ENCODE assay signal across 9 cellular contexts in genomic region chr2:45009303-45009927, GRCh38. TPM values are rescaled to one million over a fixed set of nuclear protein-coding genes. Genes with fewer than 3 reads are reported as not detected.
A peak's percentile ranks its signal among the peaks of the same experiment; 100 is the strongest.
DNase-seq lines count a peak whose midpoint lies in the region; ATAC-seq, FAIRE-seq and TF ChIP-seq lines count a peak whose summit lies in the region.
"Had no signal": no experiment of that assay in that cellular context is flagged by ENCODE, and none has a peak within 500 bp of the region (broad histone marks: within the 10 kb centered on the region; RNA-seq: fewer than 3 reads in every experiment).

SIX2 (minus strand) TSS chr2:45009452; CDS start chr2:45009110, 342 bp downstream.

- intact Hi-C loops in PC-3 (cut with micrococcal nuclease) (loop anchor here (2.0 kb wide), 1 partner anchor 929 kb away; no protein-coding TSS in a partner anchor), left lung (cut with DNase I) (no loop called here)

- H3K27ac Mint-ChIP-seq in stimulated activated naive CD8-positive, alpha-beta T cell treated with anti-CD3 and anti-CD28 coated beads, Interleukin-15, amount 100 ng/mL, for 72 hours, result peak within 1 kb of the TSS in 1 of 2 donors; percentile 76

- H3K9me3 ChIP-seq in PC-3 (ENCODE audit: low read length) (no peaks in the 10 kb centered on the region), duodenal mucosa (ENCODE audit: control insufficient read depth in 1 of 2, low read length in 2 of 2) (no peaks in the 10 kb centered on the region), left lung (no peaks in the 10 kb centered on the region)

- peak within 1 kb of the TSS; percentile 90 for H2AFZ ChIP-seq in PC-3 (ENCODE audit: low read length)

- peak within 1 kb of the TSS; percentile 95 for H3K4me2 ChIP-seq in PC-3 (ENCODE audit: low read length)

- POLR2A ChIA-PET in PC-3 (lab: Charles Lee; ENCODE audit: unreplicated experiment), result no interaction called here

- no TSS peak for BruUV-seq in PC-3 (replicated peaks; lab: Mats Ljungman, UMichigan)

- no peak for FAIRE-seq in D721Med (lab: Jason Lieb, UNC)

- H3K4me1 ChIP-seq in PC-3 (ENCODE audit: insufficient read depth, low read length), result peaks cover 26% of the 10 kb centered on the region
- H3K4me1 ChIP-seq in duodenal mucosa (ENCODE audit: control insufficient read depth in 1 of 2, insufficient read depth in 2 of 2, low read length in 2 of 2), result peaks cover 19 to 20% of the 10 kb centered on the region in 2 donors
- peaks cover 24 to 48% of the 10 kb centered on the region in 2 donors for H3K4me1 ChIP-seq in left lung

- H3K36me3 ChIP-seq in PC-3 (ENCODE audit: low read depth, low read length), result no peaks in the 10 kb centered on the region
- no peaks in the 10 kb centered on the region for H3K36me3 ChIP-seq in duodenal mucosa (ENCODE audit: control insufficient read depth in 1 of 2, insufficient read depth in 2 of 2, low read length in 2 of 2)
- H3K36me3 ChIP-seq in left lung, result no peaks in the 10 kb centered on the region

- ATAC-seq in PC-3, result peak; percentile 92
- ATAC-seq in left lung, result peak; percentile 93
- peak; percentile 27 for ATAC-seq in stimulated activated naive CD8-positive, alpha-beta T cell treated with anti-CD3 and anti-CD28 coated beads, Interleukin-15, amount 100 ng/mL, for 72 hours
- ATAC-seq in HG02885 (IDR thresholded peaks at IDR 0.05; ENCODE audit: poor library complexity, unreplicated experiment), result no peak
- ATAC-seq in HG03159 (IDR thresholded peaks at IDR 0.05; ENCODE audit: unreplicated experiment), result no peak

- H3K9me2 ChIP-seq in PC-3 (replicated peaks; ENCODE audit: low read length), result no peaks in the 10 kb centered on the region

- H3K4me1 Mint-ChIP-seq in stimulated activated naive CD8-positive, alpha-beta T cell treated with anti-CD3 and anti-CD28 coated beads, Interleukin-15, amount 100 ng/mL, for 72 hours, result peaks cover 64% of the 10 kb centered on the region

- peaks cover 98% of the 10 kb centered on the region for H3K27me3 Mint-ChIP-seq in stimulated activated naive CD8-positive, alpha-beta T cell treated with anti-CD3 and anti-CD28 coated beads, Interleukin-15, amount 100 ng/mL, for 72 hours

- peaks cover 25% of the 10 kb centered on the region for H4K20me1 ChIP-seq in PC-3 (ENCODE audit: low read length)

- no peaks in the 10 kb centered on the region for H3F3A ChIP-seq in PC-3 (ENCODE audit: low read length, unreplicated experiment)

- TF ChIP-seq CTCF in D721Med (IDR thresholded peaks at IDR 0.05; ENCODE audit: insufficient read depth, missing control alignments) (no peak), PC-3 (conservative IDR thresholded peaks at IDR 0.05; ENCODE audit: low read depth, low read length) (no peak), left lung (IDR thresholded peaks at IDR 0.05) (no peak)

- H3K79me2 ChIP-seq in PC-3 (ENCODE audit: low read length), result peaks cover 36% of the 10 kb centered on the region

- DNase-seq in D721Med (ENCODE audit: insufficient read length, low spot score), result peak; percentile 94
- DNase-seq in HuH-7.5 (ENCODE audit: low spot score), result peak; percentile 99
- peak; percentile 99 for DNase-seq in PC-3
- peak; percentile 87 to 92 for DNase-seq in left lung
- DNase-seq in stimulated activated naive CD8-positive, alpha-beta T cell treated with anti-CD3 and anti-CD28 coated beads, Interleukin-15, amount 100 ng/mL, for 72 hours, result peak in 1 of 2 donors; percentile 24

- CTCF ChIA-PET in PC-3 (lab: Charles Lee), result interaction anchor here (0.6 to 0.7 kb wide), 3 partner anchors 16 to 568 kb away, joined by 3 to 4 read pairs (median 3); no protein-coding TSS in a partner anchor

- H3K9ac ChIP-seq in PC-3 (ENCODE audit: low read length), result peak within 1 kb of the TSS; percentile 68
- no peak within 1 kb of the TSS for H3K9ac ChIP-seq in duodenal mucosa (ENCODE audit: low read depth in 1 of 2, low read length in 2 of 2)

- H3K27me3 ChIP-seq in PC-3 (ENCODE audit: low read length) (no peaks in the 10 kb centered on the region), duodenal mucosa (ENCODE audit: control insufficient read depth in 1 of 2, insufficient read depth in 2 of 2, low read length in 2 of 2) (peaks cover 89 to 94% of the 10 kb centered on the region in 2 donors), left lung (peaks cover 88 to 100% of the 10 kb centered on the region in 2 donors)

- H3K27ac ChIP-seq in PC-3 (ENCODE audit: low read length), result peak within 1 kb of the TSS; percentile 64
- H3K27ac ChIP-seq in duodenal mucosa (ENCODE audit: low read depth, low read length), result no peak within 1 kb of the TSS
- H3K27ac ChIP-seq in left lung, result no peak within 1 kb of the TSS

- H3K4me3 Mint-ChIP-seq in stimulated activated naive CD8-positive, alpha-beta T cell treated with anti-CD3 and anti-CD28 coated beads, Interleukin-15, amount 100 ng/mL, for 72 hours, result peak within 1 kb of the TSS; percentile 89 to 90

- H3K4me3 ChIP-seq in PC-3 (ENCODE audit: low read length), result peak within 1 kb of the TSS; percentile 74
- H3K4me3 ChIP-seq in duodenal mucosa (ENCODE audit: low read depth in 1 of 2, low read length in 2 of 2), result peak within 1 kb of the TSS; percentile 62 to 63
- peak within 1 kb of the TSS; percentile 30 to 36 for H3K4me3 ChIP-seq in left lung

- H3K9me3 Mint-ChIP-seq in stimulated activated naive CD8-positive, alpha-beta T cell treated with anti-CD3 and anti-CD28 coated beads, Interleukin-15, amount 100 ng/mL, for 72 hours, result no peaks in the 10 kb centered on the region

RNA-seq across cellular contexts. Expression of gene SIX2, which starts in this region (rescaled TPM):
- total RNA-seq in PC-3 (2014; rRNA removed), result 26.8 and 27.9 TPM in 2 replicates
- total RNA-seq in left lung, result under 1 TPM; 0.26 to 0.29 TPM
- total RNA-seq: SK-MEL-5 had no signal

Comparison
In these comparisons a context has a peak if more than half of its experiments do, and no peak if none do; other contexts are left out.
1. RNA of gene SIX2 (total RNA-seq): 26.8 to 27.9 TPM in PC-3; 0.26 to 0.29 TPM in left lung; every median in the first group is over 10 times any median in the second.
2. Peak in DNase-seq, ATAC-seq and H3K4me3 ChIP-seq in left lung; RNA of the gene not detected or under 1 TPM.
3. ATAC-seq: peak in PC-3 (single experiment) and stimulated activated naive CD8-positive, alpha-beta T cell treated with anti-CD3 and anti-CD28 coated beads, Interleukin-15, amount 100 ng/mL, for 72 hours (single experiment); none in HG02885 (single experiment) and HG03159 (single experiment).
4. Peak in every context shown above with its lines, with median percentiles within 50 percentile points of each other: H3K4me3 ChIP-seq.